ENCODE assay signal across 29 cellular contexts in the genomic region with DNA sequence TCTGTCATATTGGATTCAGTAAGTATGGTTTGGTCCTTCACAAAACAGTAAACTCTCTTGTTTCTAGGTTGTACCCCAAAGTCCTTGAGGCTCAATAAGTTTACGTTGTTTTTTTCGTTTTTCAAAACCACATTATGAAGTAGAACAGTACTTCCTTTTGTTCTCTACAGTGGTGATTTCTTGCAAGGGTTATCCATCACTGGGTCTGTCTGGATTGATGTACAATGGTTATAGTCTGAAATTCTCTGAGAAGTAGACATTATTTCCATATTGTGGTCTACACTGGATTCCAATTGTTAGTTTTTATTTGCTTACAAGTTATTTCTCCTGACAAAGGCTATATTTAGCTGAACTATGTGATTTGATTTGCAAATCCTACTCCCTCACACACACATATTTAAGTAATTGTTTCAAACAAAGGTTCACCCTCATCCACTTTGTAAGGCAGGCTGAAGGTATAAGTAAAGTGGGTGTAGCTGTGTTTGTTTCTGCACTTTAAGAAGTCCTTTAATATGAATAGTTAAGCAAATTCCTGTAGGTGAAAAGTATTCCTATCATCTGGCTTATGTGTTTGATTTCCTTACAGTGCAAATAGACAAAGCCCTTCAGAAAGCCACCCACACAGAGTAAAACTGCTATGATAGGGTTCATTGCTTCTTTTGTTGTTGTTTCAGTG.
DNase-seq lines count a peak whose midpoint lies in the region; ATAC-seq and TF ChIP-seq lines count a peak whose summit lies in the region.
"Had no signal": no experiment of that assay in that cellular context is flagged by ENCODE, and none has a peak within 500 bp of the region (broad histone marks: within the 10 kb centered on the region; RNA-seq: fewer than 3 reads in every experiment).

No MANE protein-coding gene starts in this region.

- in situ Hi-C loops in astrocyte of the spinal cord (cut with HindIII; ENCODE audit: low sequenced_read_pairs), result no loop called here

- no peaks in the 10 kb centered on the region for H3K36me3 ChIP-seq in DOHH2 (ENCODE audit: control insufficient read depth, low read length)
- H3K36me3 ChIP-seq in parathyroid adenoma (ENCODE audit: control insufficient read depth, insufficient read depth, low read length), result no peaks in the 10 kb centered on the region
- H3K36me3 ChIP-seq: BLaER1 treated with 17β-estradiol and CSF1 and Interleukin-3, amounts not matched to agents 10 nM and 100 nM; ovary; right atrium auricular region; tibial nerve had no signal

- H3K9me3 ChIP-seq in DOHH2 (ENCODE audit: control insufficient read depth, insufficient read depth, low read length) (peaks cover 13% of the 10 kb centered on the region; the same call in 1 of the 2 replicates), parathyroid adenoma (ENCODE audit: control insufficient read depth, low read length) (no peaks in the 10 kb centered on the region)
- no peaks in the 10 kb centered on the region for H3K9me3 ChIP-seq in CD4-positive, alpha-beta T cell (ENCODE audit: control insufficient read depth, low read length)
- H3K9me3 ChIP-seq: BLaER1 treated with 17β-estradiol and CSF1 and Interleukin-3, amounts not matched to agents 10 nM and 100 nM; Caco-2; ovary; right atrium auricular region; tibial nerve had no signal

- POLR2A ChIA-PET in CD4-positive, alpha-beta T cell (lab: Charles Lee), result no interaction called here

- H3K27me3 Mint-ChIP-seq in CD4-positive, alpha-beta T cell, result no peaks in the 10 kb centered on the region
- H3K27me3 Mint-ChIP-seq: activated CD8-positive, alpha-beta T cell treated with anti-CD3 and anti-CD28 coated beads for 36 hours; activated naive CD4-positive, alpha-beta T cell treated with anti-CD3 and anti-CD28 coated beads, Interleukin-2, amount 50 U/mL, for 24 hours had no signal

- H4K20me1 ChIP-seq in DOHH2 (ENCODE audit: control insufficient read depth, insufficient read depth, low read depth, low read length), result no peaks in the 10 kb centered on the region
- H4K20me1 ChIP-seq: BLaER1 treated with 17β-estradiol and CSF1 and Interleukin-3, amounts not matched to agents 10 nM and 100 nM had no signal

- no peak overlapping the region for H3K27ac Mint-ChIP-seq in CD4-positive, alpha-beta T cell
- H3K27ac Mint-ChIP-seq: activated CD8-positive, alpha-beta T cell treated with anti-CD3 and anti-CD28 coated beads for 36 hours; activated naive CD4-positive, alpha-beta T cell treated with anti-CD3 and anti-CD28 coated beads, Interleukin-2, amount 50 U/mL, for 24 hours; activated T-helper 2 cell treated with anti-CD3 and anti-CD28 coated beads, Interferon-gamma antibody, Interleukin-2, Interleukin-4, amounts not matched to agents 10 μg/mL and 5 μg/mL and 100 μg/mL, durations not matched to agents 14 hours and 24 hours and 36 hours; HFFc6; natural killer cell had no signal

- H3K36me3 Mint-ChIP-seq in CD4-positive, alpha-beta T cell (ENCODE audit: low read depth), result no peaks in the 10 kb centered on the region
- H3K36me3 Mint-ChIP-seq: activated naive CD4-positive, alpha-beta T cell treated with anti-CD3 and anti-CD28 coated beads, Interleukin-2, amount 50 U/mL, for 24 hours; natural killer cell had no signal

- peak overlapping the region; percentile 1 for H2AFZ ChIP-seq in parathyroid adenoma

- no peak overlapping the region for H3K9ac ChIP-seq in parathyroid adenoma
- H3K9ac ChIP-seq: BLaER1 treated with 17β-estradiol and CSF1 and Interleukin-3, amounts not matched to agents 10 nM and 100 nM had no signal

- H3K79me2 ChIP-seq in DOHH2 (ENCODE audit: control insufficient read depth, low read length), result no peaks in the 10 kb centered on the region
- no peaks in the 10 kb centered on the region for H3K79me2 ChIP-seq in parathyroid adenoma

- intact Hi-C loops in CD4-positive, alpha-beta T cell (cut with DNase I, micrococcal nuclease), result no loop called here

- H3K27ac ChIP-seq in DOHH2 (ENCODE audit: low read depth, low read length) (0 out of 2 replicates have a peak overlapping the region, but pooled peaks have one; percentile 1), parathyroid adenoma (no peak overlapping the region)
- H3K27ac ChIP-seq in CD4-positive, alpha-beta T cell (ENCODE audit: low read depth, low read length), result no peak overlapping the region
- H3K27ac ChIP-seq: BLaER1 treated with 17β-estradiol and CSF1 and Interleukin-3, amounts not matched to agents 10 nM and 100 nM; ovary; right atrium auricular region; tibial nerve had no signal

- H3K4me1 ChIP-seq in DOHH2 (ENCODE audit: control insufficient read depth, low read length), result peaks cover 20% of the 10 kb centered on the region
- H3K4me1 ChIP-seq in parathyroid adenoma, result peaks cover 12% of the 10 kb centered on the region
- H3K4me1 ChIP-seq: Caco-2, right atrium auricular region, tibial nerve had no signal

- H3K9me3 Mint-ChIP-seq in CD4-positive, alpha-beta T cell, result no peaks in the 10 kb centered on the region
- H3K9me3 Mint-ChIP-seq: activated CD8-positive, alpha-beta T cell treated with anti-CD3 and anti-CD28 coated beads for 36 hours; activated T-helper 2 cell treated with anti-CD3 and anti-CD28 coated beads, Interferon-gamma antibody, Interleukin-2, Interleukin-4, amounts not matched to agents 10 μg/mL and 5 μg/mL and 100 μg/mL, durations not matched to agents 14 hours and 24 hours and 36 hours; HFFc6 had no signal

- H3K4me2 ChIP-seq in DOHH2 (ENCODE audit: low read length) (peak overlapping the region; percentile 38), parathyroid adenoma (ENCODE audit: low read length) (no peak overlapping the region)
- H3K4me2 ChIP-seq: BLaER1 treated with 17β-estradiol and CSF1 and Interleukin-3, amounts not matched to agents 10 nM and 100 nM had no signal

- no peak for ATAC-seq in CD4-positive, alpha-beta T cell (ENCODE audit: poor library complexity)
- ATAC-seq in GM19395 (IDR thresholded peaks at IDR 0.05; ENCODE audit: unreplicated experiment) (no peak), HG02678 (IDR thresholded peaks at IDR 0.05; ENCODE audit: unreplicated experiment) (no peak)
- ATAC-seq: activated CD8-positive, alpha-beta T cell treated with anti-CD3 and anti-CD28 coated beads for 36 hours; left lobe of liver; natural killer cell; Panc1 had no signal

- H3K4me3 Mint-ChIP-seq in CD4-positive, alpha-beta T cell, result no peak overlapping the region
- H3K4me3 Mint-ChIP-seq: activated CD8-positive, alpha-beta T cell treated with anti-CD3 and anti-CD28 coated beads for 36 hours; activated naive CD4-positive, alpha-beta T cell treated with anti-CD3 and anti-CD28 coated beads, Interleukin-2, amount 50 U/mL, for 24 hours; HFFc6; natural killer cell had no signal

- no peaks in the 10 kb centered on the region for H3K4me1 Mint-ChIP-seq in CD4-positive, alpha-beta T cell (ENCODE audit: low read depth)
- H3K4me1 Mint-ChIP-seq: activated naive CD4-positive, alpha-beta T cell treated with anti-CD3 and anti-CD28 coated beads, Interleukin-2, amount 50 U/mL, for 24 hours; natural killer cell had no signal

- DNase-seq in NCI-H526 (lab: John Stamatoyannopoulos, UW), result peak; percentile 97 to 100
- DNase-seq in astrocyte of the spinal cord (ENCODE audit: low read depth, low spot score), result peak; percentile 16
- no peak for DNase-seq in CD4-positive, alpha-beta T cell
- no peak for DNase-seq in NCI-H2081 treated with DMSO at 0.1 percent for 48 hours (lab: John Stamatoyannopoulos, UW)
- DNase-seq: ACHN; activated CD8-positive, alpha-beta T cell treated with anti-CD3 and anti-CD28 coated beads for 36 hours; Caco-2; caudate nucleus; dermis blood vessel endothelial cell; DMS79 treated with DMSO at 0.1 percent for 48 hours; HFFc6; Kasumi-1; midbrain; natural killer cell; NCI-H2171; NCI-H510A; ovary; stimulated activated CD4-positive, alpha-beta T cell treated with anti-CD3 and anti-CD28 coated beads, Interleukin-2, amount 100 ng/mL, for 24 hours had no signal

- TF ChIP-seq CTCF in DOHH2 (IDR thresholded peaks at IDR 0.05; ENCODE audit: low read depth, low read length, poor library complexity, severe bottlenecking) (no peak), astrocyte of the spinal cord (IDR thresholded peaks at IDR 0.05; ENCODE audit: low read depth, low read length) (no peak), parathyroid adenoma (IDR thresholded peaks at IDR 0.05) (no peak)
- TF ChIP-seq CTCF in CD4-positive, alpha-beta T cell (IDR thresholded peaks at IDR 0.05), result no peak

- H3F3A ChIP-seq in DOHH2 (ENCODE audit: control insufficient read depth, insufficient read depth), result no peaks in the 10 kb centered on the region

- H3K9me2 ChIP-seq in DOHH2 (replicated peaks; ENCODE audit: control insufficient read depth, low read length), result no peaks in the 10 kb centered on the region

- H3K4me3 ChIP-seq in DOHH2 (ENCODE audit: low read length) (0 out of 2 replicates have a peak overlapping the region, but pooled peaks have one; percentile 7), astrocyte of the spinal cord (ENCODE audit: low read depth, low read length) (no peak overlapping the region), parathyroid adenoma (ENCODE audit: low read depth, low read length) (no peak overlapping the region)
- H3K4me3 ChIP-seq: BLaER1 treated with 17β-estradiol and CSF1 and Interleukin-3, amounts not matched to agents 10 nM and 100 nM; ovary; right atrium auricular region; tibial nerve had no signal

- H3K27me3 ChIP-seq in DOHH2 (ENCODE audit: control insufficient read depth, low read length) (no peaks in the 10 kb centered on the region), parathyroid adenoma (ENCODE audit: control insufficient read depth, insufficient read depth, low read length) (no peaks in the 10 kb centered on the region)
- H3K27me3 ChIP-seq in CD4-positive, alpha-beta T cell (ENCODE audit: control insufficient read depth, insufficient read depth, low read length), result no peaks in the 10 kb centered on the region
- H3K27me3 ChIP-seq: BLaER1 treated with 17β-estradiol and CSF1 and Interleukin-3, amounts not matched to agents 10 nM and 100 nM; ovary; right atrium auricular region; tibial nerve had no signal

- CTCF ChIA-PET in CD4-positive, alpha-beta T cell (lab: Charles Lee), result interaction anchor here (1.1 kb wide), 1 partner anchor 10 kb away, joined by 3 read pairs; no protein-coding TSS in a partner anchor

Comparison
In these comparisons a context has a peak if more than half of its experiments do, and no peak if none do; other contexts are left out.
1. DNase-seq: peak in NCI-H526 (2 of 2) and astrocyte of the spinal cord (single experiment); none in CD4-positive, alpha-beta T cell (0 of 10) and NCI-H2081 treated with DMSO at 0.1 percent for 48 hours (single experiment).